8 cellular contexts compared by ENCODE assay signal in the genomic region with DNA sequence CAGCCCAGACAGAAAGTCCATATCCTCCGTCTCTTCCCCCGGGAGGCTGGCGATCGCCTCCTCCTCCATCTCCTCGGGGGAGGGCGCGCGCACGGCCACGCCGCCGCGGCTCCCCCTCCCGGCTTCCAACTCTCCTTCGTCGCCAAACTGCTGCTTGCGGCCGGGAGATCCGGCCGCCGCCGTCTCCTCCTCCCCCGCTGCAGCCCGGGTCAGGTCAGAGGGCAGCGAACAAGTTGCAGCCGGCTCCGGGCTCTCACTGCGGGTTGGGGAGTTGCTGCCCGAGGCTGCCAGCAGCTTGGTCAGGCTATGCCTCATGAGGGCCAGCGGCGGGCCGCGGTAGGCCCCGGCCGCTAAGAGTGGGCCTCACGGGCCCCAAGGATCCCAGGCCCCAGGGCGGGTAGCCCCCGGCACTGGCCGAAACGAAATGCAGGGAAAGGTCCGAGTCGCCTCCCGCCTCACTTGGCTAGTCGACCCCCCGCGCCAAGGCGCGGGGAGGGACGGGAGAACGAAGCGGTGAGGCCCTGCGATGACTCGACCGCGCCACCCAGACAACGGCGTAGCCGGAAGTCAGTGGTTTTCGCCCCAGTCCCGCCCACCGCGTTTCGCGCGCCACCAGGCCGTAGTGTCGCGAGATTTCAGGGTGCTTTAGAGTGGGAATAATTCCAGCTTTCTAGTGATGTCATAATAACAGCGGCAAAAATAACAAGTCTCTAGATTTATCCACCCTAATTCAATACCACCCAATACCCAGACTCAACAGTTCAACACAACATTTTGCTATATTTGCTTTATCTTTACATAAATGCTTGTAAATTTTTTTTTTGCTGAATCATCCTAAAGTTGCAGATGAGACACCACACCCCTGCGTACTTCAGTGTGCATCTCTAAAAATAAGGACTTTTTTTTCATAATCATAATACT. TPM values are rescaled to one million over a fixed set of nuclear protein-coding genes. Genes with fewer than 3 reads are reported as not detected.
DNase-seq lines count a peak whose midpoint lies in the region; ATAC-seq, FAIRE-seq and TF ChIP-seq lines count a peak whose summit lies in the region.

A gene with protein sequence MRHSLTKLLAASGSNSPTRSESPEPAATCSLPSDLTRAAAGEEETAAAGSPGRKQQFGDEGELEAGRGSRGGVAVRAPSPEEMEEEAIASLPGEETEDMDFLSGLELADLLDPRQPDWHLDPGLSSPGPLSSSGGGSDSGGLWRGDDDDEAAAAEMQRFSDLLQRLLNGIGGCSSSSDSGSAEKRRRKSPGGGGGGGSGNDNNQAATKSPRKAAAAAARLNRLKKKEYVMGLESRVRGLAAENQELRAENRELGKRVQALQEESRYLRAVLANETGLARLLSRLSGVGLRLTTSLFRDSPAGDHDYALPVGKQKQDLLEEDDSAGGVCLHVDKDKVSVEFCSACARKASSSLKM (minus strand): TSS at position 569 of the 921 bp plus-strand sequence. CDS start 254 bp downstream, at position 315.

- peaks cover 41% of the 10 kb centered on the region for H3K36me3 ChIP-seq in OCI-LY7 (ENCODE audit: insufficient read depth, low read length)
- H3K36me3 ChIP-seq in endothelial cell of umbilical vein (ENCODE audit: control insufficient read depth in 2 of 2, extremely low read depth in 1 of 2, insufficient read depth in 2 of 2, low read length in 2 of 2) = peaks cover 0 to 11% of the 10 kb centered on the region in 2 experiments

- no peaks in the 10 kb centered on the region for H3K9me1 ChIP-seq in endothelial cell of umbilical vein (replicated peaks; ENCODE audit: control insufficient read depth, extremely low read depth, insufficient read depth, low read length)

- TF ChIP-seq CTCF in D721Med (IDR thresholded peaks at IDR 0.05; ENCODE audit: insufficient read depth, missing control alignments) (no peak), OCI-LY7 (conservative IDR thresholded peaks at IDR 0.05; ENCODE audit: low read length) (no peak), endothelial cell of umbilical vein (IDR thresholded peaks at IDR 0.05; ENCODE audit: extremely low read depth in 1 of 2, insufficient read depth in 1 of 2, low read depth in 1 of 2, low read length in 2 of 2) (no peak)

- H3K79me2 ChIP-seq in OCI-LY7 (ENCODE audit: insufficient read depth, low read depth, low read length) (peaks cover 50% of the 10 kb centered on the region), endothelial cell of umbilical vein (ENCODE audit: control insufficient read depth, insufficient read depth, low read length) (peaks cover 48% of the 10 kb centered on the region)

- H3K4me3 ChIP-seq in OCI-LY7 (ENCODE audit: low read depth, low read length, poor library complexity, severe bottlenecking) = peak within 1 kb of the TSS; percentile 93
- peak within 1 kb of the TSS; percentile 40 to 92 (median 66) for H3K4me3 ChIP-seq in endothelial cell of umbilical vein (replicated peaks in 1 of 3; ENCODE audit: insufficient read depth in 1 of 3, low read depth in 1 of 3, low read length in 3 of 3)

- H3K4me1 ChIP-seq in OCI-LY7 (ENCODE audit: insufficient read depth, low read length, poor library complexity, severe bottlenecking) = peaks cover 26% of the 10 kb centered on the region
- H3K4me1 ChIP-seq in endothelial cell of umbilical vein (ENCODE audit: control insufficient read depth, extremely low read depth, insufficient read depth, low read length) = peaks cover 28% of the 10 kb centered on the region

- H3K9me3 ChIP-seq in OCI-LY7 (ENCODE audit: low read length) (no peaks in the 10 kb centered on the region), endothelial cell of umbilical vein (replicated peaks; ENCODE audit: control insufficient read depth, insufficient read depth, low read length) (no peaks in the 10 kb centered on the region)

- DNase-seq in D721Med (ENCODE audit: insufficient read length, low spot score) (peak; percentile 76), HuH-7.5 (ENCODE audit: low spot score) (peak; percentile 83), OCI-LY7 (ENCODE audit: low spot score) (peak; percentile 96), activated T-cell treated with anti-CD3 and anti-CD28 coated beads for 1 hour (ENCODE audit: low read depth) (peak; percentile 88), endothelial cell of umbilical vein (ENCODE audit: low read depth, low spot score) (peak; percentile 94), middle frontal gyrus (ENCODE audit: extremely low spot score, low spot score) (peak; percentile 94)
- DNase-seq in stimulated activated CD8-positive, alpha-beta memory T cell treated with anti-CD3 and anti-CD28 coated beads, Interleukin-2, amount 100 ng/mL, for 48 hours (ENCODE audit: low read depth in 2 of 2) = peak; percentile 89 to 93

- H2AFZ ChIP-seq in OCI-LY7 (ENCODE audit: low read length) = peak within 1 kb of the TSS; percentile 96
- peak within 1 kb of the TSS; percentile 72 for H2AFZ ChIP-seq in endothelial cell of umbilical vein (ENCODE audit: low read depth, low read length)

- peak; percentile 90 for TF ChIP-seq POLR2A in endothelial cell of umbilical vein (IDR thresholded peaks at IDR 0.05; ENCODE audit: low read depth, low read length)

- peak within 1 kb of the TSS; percentile 94 for H3K9ac ChIP-seq in endothelial cell of umbilical vein (replicated peaks; ENCODE audit: extremely low read depth, insufficient read depth, low read length)

- POLR2A ChIA-PET in OCI-LY7 (lab: Charles Lee) (interaction anchor here (0.6 to 2.5 kb wide), 7 partner anchors 9 to 548 kb away, joined by 3 to 12 read pairs (median 3); a partner anchor contains a TSS), endothelial cell of umbilical vein (lab: Charles Lee) (interaction anchor here (1.0 to 1.5 kb wide), 3 partner anchors 17 to 145 kb away, joined by 3 to 9 read pairs (median 3); a partner anchor contains a TSS)

- H3K27me3 ChIP-seq in endothelial cell of umbilical vein (ENCODE audit: control insufficient read depth in 2 of 2, insufficient read depth in 2 of 2, low read length in 2 of 2) = no peaks in the 10 kb centered on the region

- dilution Hi-C loops in endothelial cell of umbilical vein (cut with MboI; ENCODE audit: extremely low pct_ligation_motif_present, low sequenced_read_pairs) = no loop called here

- peak within 1 kb of the TSS; percentile 86 for H3K27ac ChIP-seq in OCI-LY7 (ENCODE audit: low read depth, low read length, poor library complexity, severe bottlenecking)
- peak within 1 kb of the TSS; percentile 91 for H3K27ac ChIP-seq in endothelial cell of umbilical vein (ENCODE audit: insufficient read depth, low read depth, low read length)

- BruUV-seq in OCI-LY7 (replicated peaks; lab: Mats Ljungman, UMichigan) (no TSS peak), endothelial cell of umbilical vein (replicated peaks; lab: Mats Ljungman, UMichigan) (TSS peak; percentile 46)

- peaks cover 38% of the 10 kb centered on the region for H4K20me1 ChIP-seq in OCI-LY7 (ENCODE audit: insufficient read depth, low read length)
- peaks cover 13% of the 10 kb centered on the region for H4K20me1 ChIP-seq in endothelial cell of umbilical vein (replicated peaks; ENCODE audit: control insufficient read depth, extremely low read depth, insufficient read depth, low read length)

- CTCF ChIA-PET in OCI-LY7 (lab: Charles Lee; ENCODE audit: unreplicated experiment) (no interaction called here), endothelial cell of umbilical vein (lab: Charles Lee) (interaction anchor here (1.0 to 1.3 kb wide), 4 partner anchors 15 to 145 kb away, joined by 3 to 4 read pairs (median 3); a partner anchor contains a TSS)

- no peaks in the 10 kb centered on the region for H3K9me2 ChIP-seq in OCI-LY7 (ENCODE audit: insufficient read depth, low read length)

- intact Hi-C loops in OCI-LY7 (cut with micrococcal nuclease; ENCODE audit: unreplicated experiment) (loop anchor here (2.0 to 5.0 kb wide), 4 partner anchors 36 to 638 kb away; a partner anchor contains a TSS), endothelial cell of umbilical vein (cut with micrococcal nuclease) (loop anchor here (1.0 to 10.0 kb wide), 7 partner anchors 16 to 630 kb away; a partner anchor contains a TSS)

- no peak for FAIRE-seq in D721Med (lab: Jason Lieb, UNC)
- peak; percentile 90 for FAIRE-seq in endothelial cell of umbilical vein (lab: Jason Lieb, UNC)

- peak within 1 kb of the TSS; percentile 89 for H3K4me2 ChIP-seq in OCI-LY7 (ENCODE audit: low read length)
- H3K4me2 ChIP-seq in endothelial cell of umbilical vein (ENCODE audit: insufficient read depth, low read length) = peak within 1 kb of the TSS; percentile 98

- ATAC-seq in GM21526 (IDR thresholded peaks at IDR 0.05; ENCODE audit: low FRiP score, unreplicated experiment) = peak; percentile 88

TF ChIP-seq in endothelial cell of umbilical vein, 7 proteins besides CTCF, POLR2A, EP300 and RAD21:
- no peak for TF ChIP-seq EZH2 (IDR thresholded peaks at IDR 0.05; ENCODE audit: borderline replicate concordance, low read depth, low read length, severe bottlenecking)
- TF ChIP-seq MYC (IDR thresholded peaks at IDR 0.05; ENCODE audit: low read depth, low read length) = peak; percentile 60
- TF ChIP-seq JUN (IDR thresholded peaks at IDR 0.05; ENCODE audit: borderline replicate concordance, insufficient read depth, insufficient read length, low read depth) = peak; percentile 32
- TF ChIP-seq POLR2AphosphoS5 (IDR thresholded peaks at IDR 0.05; ENCODE audit: insufficient read depth, low read depth, low read length) = peak; percentile 95
TF ChIP-seq in endothelial cell of umbilical vein: peak in this region for 3.

RNA-seq across cellular contexts. Expression of the gene that starts here (rescaled TPM):
- 120 and 128 TPM in 2 replicates for total RNA-seq in OCI-LY7 (2014; rRNA removed; shearing (Covaris generic))
- total RNA-seq in OCI-LY7 (2022) = 82.1 and 82.9 TPM in 2 replicates
- 33.7 and 35.5 TPM in 2 replicates for total RNA-seq in endothelial cell of umbilical vein
- polyA plus RNA-seq in endothelial cell of umbilical vein = 12.8 and 15.5 TPM in 2 replicates
- polyA plus RNA-seq in endothelial cell of umbilical vein (2011; cell fraction: cytosol; rRNA removed) = 7.0 and 10.7 TPM in 2 replicates
- polyA plus RNA-seq in endothelial cell of umbilical vein (2011; cell fraction: nucleus; rRNA removed) = 93.6 and 136 TPM in 2 replicates
- polyA plus RNA-seq in endothelial cell of umbilical vein (2012) = 20.2 and 21.4 TPM in 2 replicates
- polyA minus RNA-seq in endothelial cell of umbilical vein = 24.9 and 32.0 TPM in 2 replicates
- polyA minus RNA-seq in endothelial cell of umbilical vein (2011; cell fraction: cytosol; rRNA and poly(A)+ RNA removed) = 23.4 TPM
- 62.5 and 64.6 TPM in 2 replicates for polyA minus RNA-seq in endothelial cell of umbilical vein (2011; cell fraction: nucleus; rRNA and poly(A)+ RNA removed)

Comparison
In these comparisons a context has a peak if more than half of its experiments do, and no peak if none do; other contexts are left out.
1. Peak in every context shown above with its lines: DNase-seq, ATAC-seq, H3K4me3 ChIP-seq and H3K27ac ChIP-seq.